In the genomic region with DNA sequence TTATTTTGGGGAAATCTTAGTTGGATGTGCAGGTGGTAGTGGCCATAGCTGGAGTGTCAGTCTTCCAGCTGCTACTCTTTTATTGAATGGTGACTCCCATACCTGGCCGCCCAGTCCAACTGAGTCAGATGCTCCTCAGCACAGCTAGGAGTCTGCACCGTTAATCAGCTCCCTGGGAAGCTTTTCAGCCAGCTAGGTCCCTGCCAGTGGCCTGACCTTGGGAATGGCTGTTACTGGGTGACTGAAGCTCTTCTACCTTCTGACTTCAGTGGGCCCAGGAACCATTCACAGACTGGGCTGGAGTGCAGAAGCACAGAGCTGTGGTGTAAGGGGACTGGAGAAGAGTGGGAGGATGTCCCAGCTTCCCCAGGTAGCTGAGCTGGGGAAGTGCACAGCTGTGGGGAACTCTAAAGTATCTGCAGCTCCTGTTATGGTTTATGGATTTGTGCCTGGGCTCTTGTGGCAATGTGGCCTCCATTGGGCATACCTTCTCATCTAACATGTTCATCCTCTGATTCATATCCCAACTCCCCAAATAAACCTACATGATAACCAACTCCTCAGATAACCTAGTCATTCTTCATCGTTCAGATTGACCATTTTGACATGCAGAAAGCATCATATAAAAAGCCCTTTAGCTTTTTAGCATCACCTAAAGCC, we compare ENCODE assay signal across 13 cellular contexts.
"Had no signal": no experiment of that assay in that cellular context is flagged by ENCODE, and none has a peak within 500 bp of the region (broad histone marks: within the 10 kb centered on the region; RNA-seq: fewer than 3 reads in every experiment).

No MANE protein-coding gene starts in this region.

- H3K4me1 ChIP-seq: neural progenitor cell had no signal

- H3K27ac Mint-ChIP-seq: activated T-helper 2 cell treated with anti-CD3 and anti-CD28 coated beads, Interferon-gamma antibody, Interleukin-2, Interleukin-4, amounts not matched to agents 10 μg/mL and 5 μg/mL and 100 μg/mL, durations not matched to agents 14 hours and 24 hours and 36 hours; memory B cell; neural progenitor cell had no signal

- H3K9me3 ChIP-seq: heart right ventricle, suprapubic skin, upper lobe of right lung had no signal

- H3K27ac ChIP-seq: neural progenitor cell, parathyroid adenoma, suprapubic skin, upper lobe of right lung had no signal

- H3K27me3 Mint-ChIP-seq: memory B cell had no signal

- DNase-seq: activated CD4-positive, CD25-positive, alpha-beta regulatory T cell; heart right ventricle; SHP77; stimulated activated CD4-positive, alpha-beta T cell treated with anti-CD3 and anti-CD28 coated beads, Interleukin-1b, Interleukin-23, amount 100 ng/mL, for 48 hours; stimulated activated naive CD8-positive, alpha-beta T cell treated with anti-CD3 and anti-CD28 coated beads, Interleukin-15, Interleukin-2, amounts not matched to agents 100 U/mL and 50 U/mL, for 24 hours; upper lobe of right lung had no signal

- H3K9me3 Mint-ChIP-seq: activated T-helper 2 cell treated with anti-CD3 and anti-CD28 coated beads, Interferon-gamma antibody, Interleukin-2, Interleukin-4, amounts not matched to agents 10 μg/mL and 5 μg/mL and 100 μg/mL, durations not matched to agents 14 hours and 24 hours and 36 hours; memory B cell; neural progenitor cell had no signal

- H3K4me3 Mint-ChIP-seq: memory B cell, neural progenitor cell had no signal

- H3K4me3 ChIP-seq: heart right ventricle, neural progenitor cell, smooth muscle cell, suprapubic skin, upper lobe of right lung had no signal

- H3K27me3 ChIP-seq: heart right ventricle, neural progenitor cell, suprapubic skin, upper lobe of right lung had no signal

- ATAC-seq: left lobe of liver; stimulated activated naive CD8-positive, alpha-beta T cell treated with anti-CD3 and anti-CD28 coated beads, Interleukin-15, Interleukin-2, amounts not matched to agents 100 U/mL and 50 U/mL, for 24 hours; upper lobe of right lung had no signal
